In the genomic region with DNA sequence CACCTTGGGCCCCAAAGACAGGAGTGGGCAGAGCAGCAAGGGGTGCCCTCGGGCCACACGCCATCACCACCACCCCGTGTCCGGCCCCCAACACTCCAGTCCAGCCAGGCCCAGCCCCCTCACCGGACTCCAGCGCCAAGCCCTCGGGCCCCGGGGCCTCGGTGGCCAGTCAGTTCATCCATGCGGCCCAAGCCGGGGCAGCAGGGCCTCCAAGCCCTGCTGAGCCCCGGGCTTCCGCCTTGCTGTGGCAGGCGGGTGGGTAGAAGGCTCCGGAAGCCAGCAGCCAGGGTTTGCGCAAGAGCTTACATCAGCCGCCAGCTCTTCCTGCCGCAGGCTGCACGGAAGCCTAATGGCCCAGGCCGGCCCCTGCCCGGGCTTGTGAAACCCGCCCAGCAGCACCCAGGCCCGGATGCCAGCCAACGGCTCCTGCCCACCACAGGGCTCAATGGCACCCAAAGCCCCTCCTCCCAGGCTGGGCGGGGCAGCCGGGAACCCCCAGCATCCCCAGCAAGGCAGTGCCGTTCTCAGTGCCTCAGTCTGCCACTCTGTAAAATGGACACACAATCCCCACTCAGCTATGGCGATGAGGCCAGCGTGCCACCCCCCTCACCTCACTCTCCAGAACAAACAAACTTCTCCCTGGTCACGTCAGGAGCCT, we compare ENCODE assay signal across 8 cellular contexts.
DNase-seq lines count a peak whose midpoint lies in the region; ATAC-seq and TF ChIP-seq lines count a peak whose summit lies in the region.

No MANE protein-coding gene starts in this region.

- DNase-seq in DMS153 treated with DMSO at 0.1 percent for 48 hours (lab: John Stamatoyannopoulos, UW; ENCODE audit: unreplicated experiment) (peak; percentile 76), KG1 (lab: John Stamatoyannopoulos, UW) (peak; percentile 92), T1000 (lab: John Stamatoyannopoulos, UW) (peak; percentile 75), astrocyte of the spinal cord (ENCODE audit: low read depth, low spot score) (peak; percentile 30), left kidney (ENCODE audit: low read depth, low spot score) (peak; percentile 29), NCI-H128 (lab: John Stamatoyannopoulos, UW; ENCODE audit: unreplicated experiment) (no peak)
- DNase-seq in stimulated activated CD4-positive, alpha-beta T cell treated with anti-CD3 and anti-CD28 coated beads, TNF-alpha, amount 100 ng/mL, for 24 hours (ENCODE audit: low read depth in 3 of 3): peak; percentile 64 to 87 (median 67)

- in situ Hi-C loops in astrocyte of the spinal cord (cut with HindIII; ENCODE audit: low sequenced_read_pairs): no loop called here

- ATAC-seq in GM21528 (IDR thresholded peaks at IDR 0.05; ENCODE audit: low FRiP score, unreplicated experiment): peak; percentile 82

- no peak overlapping the region for H3K4me3 ChIP-seq in astrocyte of the spinal cord (ENCODE audit: low read depth, low read length)

- TF ChIP-seq CTCF in astrocyte of the spinal cord (IDR thresholded peaks at IDR 0.05; ENCODE audit: low read depth, low read length): no peak
